Comparison of ENCODE assay signal across 8 cellular contexts in the genomic region with DNA sequence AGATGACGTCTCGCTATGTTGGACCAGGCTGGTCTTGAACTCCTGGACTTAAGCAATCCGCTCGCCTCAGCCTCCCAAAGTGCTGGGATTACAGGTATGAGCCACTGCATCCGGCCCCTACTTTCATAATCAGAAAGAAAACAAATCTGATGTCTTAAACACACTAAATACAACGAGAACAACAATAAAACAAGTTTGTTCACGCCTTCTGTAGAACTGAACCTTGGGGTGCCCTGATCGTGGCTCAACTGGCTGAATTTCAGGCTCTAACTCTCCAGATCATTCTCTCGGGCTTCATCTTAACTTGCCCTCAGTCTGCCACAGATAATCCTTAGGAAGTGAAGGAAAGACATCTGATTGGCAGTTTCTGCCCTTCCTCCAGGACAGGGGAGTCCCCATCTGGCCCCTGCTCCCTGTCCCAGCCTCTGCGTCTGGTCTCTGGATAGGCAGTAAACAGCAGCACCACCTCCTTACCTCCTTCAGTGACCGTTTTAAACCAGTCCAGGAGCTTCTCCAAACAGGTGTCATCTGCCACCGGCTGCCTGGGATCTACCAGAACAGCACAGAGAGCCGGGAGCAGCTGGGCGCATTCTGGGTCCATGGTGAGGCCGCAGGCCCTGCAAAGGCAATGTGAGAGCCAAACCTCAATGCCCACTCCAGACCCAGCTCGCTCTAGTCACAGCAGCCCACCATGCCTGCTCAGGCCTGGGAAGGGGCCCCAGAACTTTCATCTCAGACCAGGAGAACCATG. TPM values are rescaled to one million over a fixed set of nuclear protein-coding genes. Genes with fewer than 3 reads are reported as not detected.
DNase-seq lines count a peak whose midpoint lies in the region; ATAC-seq lines count a peak whose summit lies in the region.

No MANE protein-coding gene starts in this region.

- H3K9me3 Mint-ChIP-seq in activated CD4-positive, alpha-beta T cell treated with anti-CD3 and anti-CD28 coated beads, Interleukin-2, amount 10 ng/mL, durations not matched to agents 24 days and 14 days: no peaks in the 10 kb centered on the region
- no peaks in the 10 kb centered on the region for H3K9me3 Mint-ChIP-seq in activated CD8-positive, alpha-beta T cell treated with anti-CD3 and anti-CD28 coated beads, Interleukin-2, amount 10 ng/mL, durations not matched to agents 7 days and 5 days (ENCODE audit: insufficient read depth)

- peak overlapping the region; percentile 70 for H3K4me3 ChIP-seq in iPS-20b (ENCODE audit: low read length)

- H3K9ac ChIP-seq in iPS-20b (ENCODE audit: low read depth, low read length): peak overlapping the region; percentile 98; the same call in 1 of the 2 replicates

- intact Hi-C loops in activated CD4-positive, alpha-beta T cell treated with anti-CD3 and anti-CD28 coated beads, Interleukin-2, amount 10 ng/mL, durations not matched to agents 24 days and 14 days (cut with micrococcal nuclease): loop anchor here (10.0 kb wide), 1 partner anchor 49 kb away; no protein-coding TSS in a partner anchor

- peak overlapping the region; percentile 90 for H3K4me3 Mint-ChIP-seq in activated CD4-positive, alpha-beta T cell treated with anti-CD3 and anti-CD28 coated beads, Interleukin-2, amount 10 ng/mL, durations not matched to agents 24 days and 14 days
- H3K4me3 Mint-ChIP-seq in activated CD8-positive, alpha-beta T cell treated with anti-CD3 and anti-CD28 coated beads, Interleukin-2, amount 10 ng/mL, durations not matched to agents 7 days and 5 days: peak overlapping the region; percentile 86

- H3K9me3 ChIP-seq in iPS-20b (ENCODE audit: insufficient read depth, low read depth, low read length): no peaks in the 10 kb centered on the region

- POLR2A ChIA-PET in activated CD8-positive, alpha-beta T cell treated with anti-CD3 and anti-CD28 coated beads, Interleukin-2, amount 10 ng/mL, durations not matched to agents 7 days and 5 days (lab: Charles Lee): interaction anchor here (0.5 to 1.0 kb wide), 2 partner anchors 87 to 102 kb away, joined by 3 read pairs; no protein-coding TSS in a partner anchor

- ATAC-seq in activated CD8-positive, alpha-beta T cell treated with anti-CD3 and anti-CD28 coated beads, Interleukin-2, amount 10 ng/mL, durations not matched to agents 7 days and 5 days: no peak
- no peak for ATAC-seq in HG02981 (IDR thresholded peaks at IDR 0.05; ENCODE audit: unreplicated experiment)
- no peak for ATAC-seq in GM21528 (IDR thresholded peaks at IDR 0.05; ENCODE audit: low FRiP score, unreplicated experiment)

- CTCF ChIA-PET in activated CD8-positive, alpha-beta T cell treated with anti-CD3 and anti-CD28 coated beads, Interleukin-2, amount 10 ng/mL, durations not matched to agents 7 days and 5 days (lab: Charles Lee): interaction anchor here (0.7 to 0.8 kb wide), 2 partner anchors 13 to 24 kb away, joined by 3 read pairs; no protein-coding TSS in a partner anchor

- peak overlapping the region; percentile 88 for H3K27ac Mint-ChIP-seq in activated CD4-positive, alpha-beta T cell treated with anti-CD3 and anti-CD28 coated beads, Interleukin-2, amount 10 ng/mL, durations not matched to agents 24 days and 14 days
- H3K27ac Mint-ChIP-seq in activated CD8-positive, alpha-beta T cell treated with anti-CD3 and anti-CD28 coated beads, Interleukin-2, amount 10 ng/mL, durations not matched to agents 7 days and 5 days: peak overlapping the region; percentile 97

- no peaks in the 10 kb centered on the region for H3K27me3 Mint-ChIP-seq in activated CD4-positive, alpha-beta T cell treated with anti-CD3 and anti-CD28 coated beads, Interleukin-2, amount 10 ng/mL, durations not matched to agents 24 days and 14 days
- H3K27me3 Mint-ChIP-seq in activated CD8-positive, alpha-beta T cell treated with anti-CD3 and anti-CD28 coated beads, Interleukin-2, amount 10 ng/mL, durations not matched to agents 7 days and 5 days (ENCODE audit: low read depth): no peaks in the 10 kb centered on the region

- H3K4me1 ChIP-seq in iPS-20b (ENCODE audit: insufficient read depth, low read length): peaks cover 8% of the 10 kb centered on the region

- peaks cover 26% of the 10 kb centered on the region for H3K36me3 ChIP-seq in iPS-20b (ENCODE audit: insufficient read depth, low read depth, low read length)

- peaks cover 26% of the 10 kb centered on the region for H3K36me3 Mint-ChIP-seq in activated CD4-positive, alpha-beta T cell treated with anti-CD3 and anti-CD28 coated beads, Interleukin-2, amount 10 ng/mL, durations not matched to agents 24 days and 14 days (ENCODE audit: low read depth)
- H3K36me3 Mint-ChIP-seq in activated CD8-positive, alpha-beta T cell treated with anti-CD3 and anti-CD28 coated beads, Interleukin-2, amount 10 ng/mL, durations not matched to agents 7 days and 5 days (ENCODE audit: low read depth): peaks cover 31% of the 10 kb centered on the region

- no peaks in the 10 kb centered on the region for H3K27me3 ChIP-seq in iPS-20b (ENCODE audit: insufficient read depth, low read length)

- DNase-seq in activated CD4-positive, alpha-beta T cell treated with anti-CD3 and anti-CD28 coated beads, Interleukin-2, amount 10 ng/mL, durations not matched to agents 24 days and 14 days: no peak
- no peak for DNase-seq in activated CD4-positive, alpha-beta T cell treated with anti-CD3 and anti-CD28 coated beads for 1 hour
- DNase-seq in activated CD8-positive, alpha-beta T cell treated with anti-CD3 and anti-CD28 coated beads, Interleukin-2, amount 10 ng/mL, durations not matched to agents 7 days and 5 days: no peak
- DNase-seq in substantia nigra (lab: John Stamatoyannopoulos, UW): no peak
- no peak for DNase-seq in stimulated activated CD4-positive, alpha-beta T cell treated with anti-CD3 and anti-CD28 coated beads, Interleukin-2, amount 100 ng/mL, for 48 hours

- H3K27ac ChIP-seq in iPS-20b (ENCODE audit: low read length) (no peak overlapping the region), substantia nigra (ENCODE audit: low read depth, low read length, poor library complexity, severe bottlenecking) (peak overlapping the region; percentile 100)

- peaks cover 28% of the 10 kb centered on the region for H3K4me1 Mint-ChIP-seq in activated CD4-positive, alpha-beta T cell treated with anti-CD3 and anti-CD28 coated beads, Interleukin-2, amount 10 ng/mL, durations not matched to agents 24 days and 14 days
- H3K4me1 Mint-ChIP-seq in activated CD8-positive, alpha-beta T cell treated with anti-CD3 and anti-CD28 coated beads, Interleukin-2, amount 10 ng/mL, durations not matched to agents 7 days and 5 days (ENCODE audit: low read depth): peaks cover 46% of the 10 kb centered on the region

RNA-seq across cellular contexts. Expression of a gene that starts 1.3 kb away (rescaled TPM):
- total RNA-seq in activated CD4-positive, alpha-beta T cell treated with anti-CD3 and anti-CD28 coated beads, Interleukin-2, amount 10 ng/mL, durations not matched to agents 24 days and 14 days: 39.5 and 40.9 TPM in 2 replicates
- total RNA-seq in activated CD8-positive, alpha-beta T cell treated with anti-CD3 and anti-CD28 coated beads, Interleukin-2, amount 10 ng/mL, durations not matched to agents 7 days and 5 days: 10 to 100 TPM; 39.4 to 40.7 TPM

RNA-seq across cellular contexts. Expression of a gene that starts 4.8 kb away (rescaled TPM):
- total RNA-seq in activated CD4-positive, alpha-beta T cell treated with anti-CD3 and anti-CD28 coated beads, Interleukin-2, amount 10 ng/mL, durations not matched to agents 24 days and 14 days: 11.7 and 12.3 TPM in 2 replicates
- 10 to 100 TPM; 11.6 to 12.4 TPM for total RNA-seq in activated CD8-positive, alpha-beta T cell treated with anti-CD3 and anti-CD28 coated beads, Interleukin-2, amount 10 ng/mL, durations not matched to agents 7 days and 5 days

RNA-seq across cellular contexts. Expression of a gene that starts 34.4 kb away (rescaled TPM):
- total RNA-seq in activated CD4-positive, alpha-beta T cell treated with anti-CD3 and anti-CD28 coated beads, Interleukin-2, amount 10 ng/mL, durations not matched to agents 24 days and 14 days: 33.9 and 34.2 TPM in 2 replicates
- 100 to 1,000 TPM; 134 to 136 TPM for total RNA-seq in activated CD8-positive, alpha-beta T cell treated with anti-CD3 and anti-CD28 coated beads, Interleukin-2, amount 10 ng/mL, durations not matched to agents 7 days and 5 days
